ENCODE assay signal across 8 cellular contexts in the genomic region with DNA sequence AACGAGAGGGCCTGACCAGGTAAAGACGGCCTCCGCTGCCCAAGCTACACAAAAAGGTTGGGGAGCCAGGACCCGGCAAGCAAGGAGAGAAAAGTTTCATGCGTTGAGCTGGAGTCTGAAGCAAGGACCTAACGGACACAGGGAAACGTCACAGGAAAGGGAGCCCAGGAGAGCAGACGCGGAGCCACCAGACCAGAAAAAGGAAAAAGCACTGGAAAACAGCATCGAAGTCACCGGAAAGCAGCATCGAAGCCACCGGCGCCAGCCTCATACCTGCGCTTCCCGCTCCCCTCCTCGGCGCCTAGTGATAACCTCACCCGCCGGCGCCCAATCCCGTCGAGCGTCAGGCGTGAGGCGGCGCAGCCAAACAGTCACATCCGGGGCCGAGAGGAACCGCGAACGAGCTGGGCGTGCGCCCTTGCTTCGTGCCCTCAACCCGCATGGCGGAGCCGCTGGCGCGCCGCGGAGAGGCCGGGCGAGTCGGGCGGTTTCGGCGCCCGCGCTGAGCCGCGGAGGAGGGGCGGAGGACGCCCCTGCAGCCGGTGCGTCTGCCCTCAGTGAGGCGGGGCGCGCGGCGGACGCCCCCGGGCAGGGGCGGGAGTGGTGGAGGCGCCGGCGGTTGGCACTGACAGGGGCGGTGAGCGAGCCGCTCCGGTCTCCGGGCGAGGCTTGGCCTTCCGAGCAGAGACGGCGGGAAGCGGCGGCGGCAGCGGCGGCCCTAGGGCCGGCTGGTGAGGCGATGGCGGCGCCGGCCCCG. TPM values are rescaled to one million over a fixed set of nuclear protein-coding genes. Genes with fewer than 3 reads are reported as not detected.
DNase-seq lines count a peak whose midpoint lies in the region; ATAC-seq lines count a peak whose summit lies in the region.

A gene with protein sequence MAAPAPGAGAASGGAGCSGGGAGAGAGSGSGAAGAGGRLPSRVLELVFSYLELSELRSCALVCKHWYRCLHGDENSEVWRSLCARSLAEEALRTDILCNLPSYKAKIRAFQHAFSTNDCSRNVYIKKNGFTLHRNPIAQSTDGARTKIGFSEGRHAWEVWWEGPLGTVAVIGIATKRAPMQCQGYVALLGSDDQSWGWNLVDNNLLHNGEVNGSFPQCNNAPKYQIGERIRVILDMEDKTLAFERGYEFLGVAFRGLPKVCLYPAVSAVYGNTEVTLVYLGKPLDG (plus strand): TSS at position 415 of the 757 bp plus-strand sequence. CDS start 325 bp downstream, at position 740.
A gene (minus strand): TSS at position 309 of the 757 bp plus-strand sequence. CDS start 7,079 bp downstream, outside the sequence.

- CTCF ChIA-PET in activated CD8-positive, alpha-beta memory T cell treated with anti-CD3 and anti-CD28 coated beads for 36 hours (lab: Charles Lee): interaction anchor here (1.0 to 2.3 kb wide), 3 partner anchors 30 to 328 kb away, joined by 3 to 9 read pairs (median 3); no protein-coding TSS in a partner anchor

- peak; percentile 98 for DNase-seq in COR-L47 (lab: John Stamatoyannopoulos, UW)
- DNase-seq in HT1080 (ENCODE audit: low read depth): peak; percentile 97
- DNase-seq in NOMO-1 (lab: John Stamatoyannopoulos, UW; ENCODE audit: unreplicated experiment in 2 of 2): peak; percentile 100
- DNase-seq in effector CD8-positive, alpha-beta T cell (lab: John Stamatoyannopoulos, UW): peak; percentile 92
- DNase-seq in lung microvascular endothelial cell (ENCODE audit: low read depth in 2 of 2): peak; percentile 96 to 98
- peak; percentile 88 to 95 (median 90) for DNase-seq in stimulated activated CD4-positive, alpha-beta T cell treated with anti-CD3 and anti-CD28 coated beads, TNF-alpha, amount 100 ng/mL, for 4 hours (ENCODE audit: low read depth in 3 of 3)

- ATAC-seq in GM21367 (IDR thresholded peaks at IDR 0.05; ENCODE audit: unreplicated experiment): peak; percentile 88

- POLR2A ChIA-PET in activated CD8-positive, alpha-beta memory T cell treated with anti-CD3 and anti-CD28 coated beads for 36 hours (lab: Charles Lee): interaction anchor here (0.5 to 1.7 kb wide), 9 partner anchors 21 to 440 kb away, joined by 3 to 5 read pairs (median 3); a partner anchor contains a TSS

RNA-seq across cellular contexts. Expression of the first gene that starts in this region (rescaled TPM):
- total RNA-seq in HT1080 (2014; rRNA removed; shearing (Covaris generic)): 33.3 and 34.2 TPM in 2 replicates
- 45.2 and 57.8 TPM in 2 replicates for polyA plus RNA-seq in HT1080 (2015; cell fraction: cytosol; rRNA removed)
- 21.7 and 23.2 TPM in 2 replicates for polyA plus RNA-seq in HT1080 (2015; cell fraction: nucleus; rRNA removed)
- 10 to 100 TPM; 28.5 to 28.9 TPM for total RNA-seq in activated CD8-positive, alpha-beta memory T cell treated with anti-CD3 and anti-CD28 coated beads for 36 hours
- total RNA-seq in lung microvascular endothelial cell: 9.2 and 11.5 TPM in 2 replicates

RNA-seq across cellular contexts. Expression of the second gene that starts in this region (rescaled TPM):
- 14.4 and 25.1 TPM in 2 replicates for total RNA-seq in HT1080 (2014; rRNA removed; shearing (Covaris generic))
- polyA plus RNA-seq in HT1080 (2015; cell fraction: cytosol; rRNA removed): 15.3 and 16.0 TPM in 2 replicates
- 15.2 and 15.6 TPM in 2 replicates for polyA plus RNA-seq in HT1080 (2015; cell fraction: nucleus; rRNA removed)
- total RNA-seq in activated CD8-positive, alpha-beta memory T cell treated with anti-CD3 and anti-CD28 coated beads for 36 hours: 10 to 100 TPM; 24.4 to 30.3 TPM
- total RNA-seq in lung microvascular endothelial cell: 5.2 and 7.3 TPM in 2 replicates

Comparison
In these comparisons a context has a peak if more than half of its experiments do, and no peak if none do; other contexts are left out.
1. Peak in every context shown above with its lines: DNase-seq and ATAC-seq.